21 cellular contexts compared by ENCODE assay signal in the genomic region with DNA sequence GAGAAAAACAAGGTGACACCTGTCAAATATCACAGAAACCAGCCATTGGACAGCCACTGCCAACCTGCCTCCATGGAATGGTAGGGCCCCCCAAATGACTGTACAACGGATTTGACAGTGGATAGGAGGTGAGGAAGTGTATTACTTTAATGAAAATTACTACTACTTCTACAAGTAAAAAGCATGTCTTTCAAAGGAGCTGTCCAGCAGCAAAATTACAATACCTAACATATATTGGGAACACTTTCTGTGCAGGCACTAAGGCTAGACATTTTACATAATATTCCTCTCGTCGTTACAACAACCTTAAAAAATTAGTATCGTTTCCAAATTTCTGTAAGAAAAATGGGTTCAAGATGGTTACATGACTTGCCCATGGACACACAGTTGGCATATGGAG. TPM values are rescaled to one million over a fixed set of nuclear protein-coding genes. Genes with fewer than 3 reads are reported as not detected.
DNase-seq lines count a peak whose midpoint lies in the region; ATAC-seq and TF ChIP-seq lines count a peak whose summit lies in the region.
"Had no signal": no experiment of that assay in that cellular context is flagged by ENCODE, and none has a peak within 500 bp of the region (broad histone marks: within the 10 kb centered on the region; RNA-seq: fewer than 3 reads in every experiment).

No MANE protein-coding gene starts in this region.

- RAD21 ChIA-PET in HCT116 (lab: Charles Lee; ENCODE audit: low non-redundant PET in 1 of 2, low total read pairs in 2 of 2, uncharacterized antibody in 2 of 2, unreplicated experiment in 2 of 2) = no interaction called here

- H3K79me2 ChIP-seq in HCT116 (ENCODE audit: insufficient read depth, low read length) = peaks cover 100% of the 10 kb centered on the region

- H3K27me3 Mint-ChIP-seq in endodermal cell (ENCODE audit: insufficient read depth) = no peaks in the 10 kb centered on the region
- H3K27me3 Mint-ChIP-seq: CD4-positive, alpha-beta memory T cell had no signal

- H3K36me3 ChIP-seq in HCT116 (ENCODE audit: control insufficient read depth in 1 of 2, insufficient read depth in 2 of 2, low read length in 2 of 2) (no peaks in the 10 kb centered on the region), endodermal cell (ENCODE audit: control insufficient read depth, insufficient read depth, low read length) (no peaks in the 10 kb centered on the region), H7 (replicated peaks; ENCODE audit: control insufficient read depth, insufficient read depth, low read length) (no peaks in the 10 kb centered on the region)

- no peak for TF ChIP-seq RAD21 in HCT116 (IDR thresholded peaks at IDR 0.05; ENCODE audit: low read depth)

- CTCF ChIA-PET in HCT116 (lab: Charles Lee) = no interaction called here

- peaks cover 3% of the 10 kb centered on the region for H3K36me3 Mint-ChIP-seq in endodermal cell (ENCODE audit: low read depth)
- H3K36me3 Mint-ChIP-seq: CD4-positive, alpha-beta memory T cell had no signal

- H3K4me1 Mint-ChIP-seq in endodermal cell = peaks cover 31% of the 10 kb centered on the region

- BruUV-seq in HCT116 (replicated peaks; lab: Mats Ljungman, UMichigan) = no TSS peak

- H3K4me1 ChIP-seq in HCT116 (ENCODE audit: control insufficient read depth in 1 of 2, insufficient read depth in 2 of 2, low read length in 2 of 2) (peaks cover 0 to 2% of the 10 kb centered on the region in 2 experiments; a peak in 2 of 4 replicates), endodermal cell (ENCODE audit: control insufficient read depth, insufficient read depth, low read length) (no peaks in the 10 kb centered on the region)
- H3K4me1 ChIP-seq: Caco-2 had no signal

- H3K9me3 Mint-ChIP-seq in endodermal cell = no peaks in the 10 kb centered on the region
- H3K9me3 Mint-ChIP-seq: CD4-positive, alpha-beta memory T cell; H9 had no signal

- H4K20me1 ChIP-seq in HCT116 (ENCODE audit: insufficient read depth) = peaks cover 3% of the 10 kb centered on the region; the same call in 1 of the 2 replicates

- no peak overlapping the region for H3K9ac ChIP-seq in HCT116 (ENCODE audit: low read length)
- no peak overlapping the region for H3K9ac ChIP-seq in endodermal cell (ENCODE audit: extremely low read depth, low read length, poor library complexity, severe bottlenecking)
- H3K9ac ChIP-seq: BLaER1 treated with 17β-estradiol and CSF1 and Interleukin-3, amounts not matched to agents 10 nM and 100 nM had no signal

- DNase-seq in EH (ENCODE audit: low read depth) = peak; percentile 21
- no peak for DNase-seq in HCT116 (ENCODE audit: low read depth, low spot score)
- peak; percentile 33 for DNase-seq in amniotic epithelial cell (ENCODE audit: low read depth)
- peak; percentile 19 for DNase-seq in left kidney (ENCODE audit: low read depth, low spot score)
- no peak for DNase-seq in endodermal cell
- no peak for DNase-seq in mucosa of gallbladder (ENCODE audit: low spot score)
- no peak for DNase-seq in H7
- DNase-seq: Caco-2; CD4-positive, alpha-beta memory T cell; DMS153; GDM1; H9; NCI-H1105 treated with DMSO at 0.1 percent for 48 hours; NCI-H2081; NCI-H2171; NCI-H345; NCI-H524; NCI-H774; NK-92 treated with Interleukin-12 subunit alpha and Interleukin-12 subunit beta, amount 100 ng/mL, for 24 hours had no signal

- H3K9me2 ChIP-seq in HCT116 (ENCODE audit: insufficient read depth) = no peaks in the 10 kb centered on the region

- no peak for ATAC-seq in HCT116
- ATAC-seq: Panc1 had no signal

- H3K4me3 ChIP-seq in HCT116 (replicated peaks in 1 of 2; ENCODE audit: low read depth in 1 of 2, low read length in 2 of 2) (no peak overlapping the region), endodermal cell (ENCODE audit: low read length) (no peak overlapping the region), H7 (ENCODE audit: insufficient read depth, low read depth, low read length) (no peak overlapping the region)
- H3K4me3 ChIP-seq: BLaER1 treated with 17β-estradiol and CSF1 and Interleukin-3, amounts not matched to agents 10 nM and 100 nM had no signal

- no peak for TF ChIP-seq POLR2A in HCT116 (IDR thresholded peaks at IDR 0.05; ENCODE audit: borderline replicate concordance, extremely low read depth, insufficient read depth, insufficient read length)

- no peaks in the 10 kb centered on the region for H3K27me3 ChIP-seq in HCT116 (ENCODE audit: insufficient read depth, low read length)
- no peaks in the 10 kb centered on the region for H3K27me3 ChIP-seq in endodermal cell (ENCODE audit: control insufficient read depth, insufficient read depth, low read length, poor library complexity, severe bottlenecking)
- H3K27me3 ChIP-seq in H7 (ENCODE audit: control insufficient read depth, insufficient read depth, low read length) = no peaks in the 10 kb centered on the region
- H3K27me3 ChIP-seq: BLaER1 treated with 17β-estradiol and CSF1 and Interleukin-3, amounts not matched to agents 10 nM and 100 nM had no signal

- H3K27ac Mint-ChIP-seq in endodermal cell = no peak overlapping the region
- H3K27ac Mint-ChIP-seq: H9 had no signal

- TF ChIP-seq CTCF in HCT116 (IDR thresholded peaks at IDR 0.05 in 2 of 3, conservative IDR thresholded peaks at IDR 0.05 in 1 of 3; ENCODE audit: borderline replicate concordance in 1 of 3, insufficient read depth in 1 of 3, low read depth in 2 of 3, low read length in 2 of 3) = no peak
- TF ChIP-seq CTCF in endodermal cell (conservative IDR thresholded peaks at IDR 0.05) = no peak

- POLR2A ChIA-PET in HCT116 (lab: Charles Lee) = no interaction called here

- WGBS in endodermal cell (ENCODE audit: insufficient coverage in 1 of 2, insufficient read length in 1 of 2), 2 experiments = 95 to 100% methylated on average over 3 of the region's 4 CpGs

- no peak overlapping the region for H3K4me3 Mint-ChIP-seq in endodermal cell
- H3K4me3 Mint-ChIP-seq: CD4-positive, alpha-beta memory T cell; H9 had no signal

- H2AFZ ChIP-seq in HCT116 (ENCODE audit: low read depth, low read length, poor library complexity, severe bottlenecking) = no peak overlapping the region

- H3K4me2 ChIP-seq in HCT116 (ENCODE audit: low read length) = no peak overlapping the region
- H3K4me2 ChIP-seq: BLaER1 treated with 17β-estradiol and CSF1 and Interleukin-3, amounts not matched to agents 10 nM and 100 nM had no signal

- intact Hi-C loops in HCT116 (cut with micrococcal nuclease) = no loop called here

- H3K27ac ChIP-seq in HCT116 (ENCODE audit: low read depth, low read length) = no peak overlapping the region
- no peak overlapping the region for H3K27ac ChIP-seq in endodermal cell (ENCODE audit: low read depth, low read length)
- H3K27ac ChIP-seq: BLaER1 treated with 17β-estradiol and CSF1 and Interleukin-3, amounts not matched to agents 10 nM and 100 nM had no signal

- H3K9me3 ChIP-seq in HCT116 (ENCODE audit: control insufficient read depth in 1 of 2, insufficient read depth in 1 of 2, low read depth in 1 of 2, low read length in 2 of 2) (no peaks in the 10 kb centered on the region), endodermal cell (ENCODE audit: control insufficient read depth, low read length) (no peaks in the 10 kb centered on the region)
- H3K9me3 ChIP-seq: Caco-2 had no signal

TF ChIP-seq in HCT116, 20 proteins besides CTCF, POLR2A, EP300 and RAD21:
- TF ChIP-seq EGR1 (IDR thresholded peaks at IDR 0.05; ENCODE audit: low read depth) = no peak
- TF ChIP-seq, protein P1, sequence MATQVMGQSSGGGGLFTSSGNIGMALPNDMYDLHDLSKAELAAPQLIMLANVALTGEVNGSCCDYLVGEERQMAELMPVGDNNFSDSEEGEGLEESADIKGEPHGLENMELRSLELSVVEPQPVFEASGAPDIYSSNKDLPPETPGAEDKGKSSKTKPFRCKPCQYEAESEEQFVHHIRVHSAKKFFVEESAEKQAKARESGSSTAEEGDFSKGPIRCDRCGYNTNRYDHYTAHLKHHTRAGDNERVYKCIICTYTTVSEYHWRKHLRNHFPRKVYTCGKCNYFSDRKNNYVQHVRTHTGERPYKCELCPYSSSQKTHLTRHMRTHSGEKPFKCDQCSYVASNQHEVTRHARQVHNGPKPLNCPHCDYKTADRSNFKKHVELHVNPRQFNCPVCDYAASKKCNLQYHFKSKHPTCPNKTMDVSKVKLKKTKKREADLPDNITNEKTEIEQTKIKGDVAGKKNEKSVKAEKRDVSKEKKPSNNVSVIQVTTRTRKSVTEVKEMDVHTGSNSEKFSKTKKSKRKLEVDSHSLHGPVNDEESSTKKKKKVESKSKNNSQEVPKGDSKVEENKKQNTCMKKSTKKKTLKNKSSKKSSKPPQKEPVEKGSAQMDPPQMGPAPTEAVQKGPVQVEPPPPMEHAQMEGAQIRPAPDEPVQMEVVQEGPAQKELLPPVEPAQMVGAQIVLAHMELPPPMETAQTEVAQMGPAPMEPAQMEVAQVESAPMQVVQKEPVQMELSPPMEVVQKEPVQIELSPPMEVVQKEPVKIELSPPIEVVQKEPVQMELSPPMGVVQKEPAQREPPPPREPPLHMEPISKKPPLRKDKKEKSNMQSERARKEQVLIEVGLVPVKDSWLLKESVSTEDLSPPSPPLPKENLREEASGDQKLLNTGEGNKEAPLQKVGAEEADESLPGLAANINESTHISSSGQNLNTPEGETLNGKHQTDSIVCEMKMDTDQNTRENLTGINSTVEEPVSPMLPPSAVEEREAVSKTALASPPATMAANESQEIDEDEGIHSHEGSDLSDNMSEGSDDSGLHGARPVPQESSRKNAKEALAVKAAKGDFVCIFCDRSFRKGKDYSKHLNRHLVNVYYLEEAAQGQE (IDR thresholded peaks at IDR 0.05; ENCODE audit: low read depth) = peak; percentile 51

RNA-seq across cellular contexts. Expression of a gene that starts 14.9 kb away (rescaled TPM):
- total RNA-seq in HCT116 (2021; ENCODE audit: unreplicated experiment) (133 TPM), endodermal cell (10 to 100 TPM; 36.6 to 39.2 TPM), mucosa of gallbladder (24.6 TPM)
- polyA plus RNA-seq in HCT116 (2012) = 34.1 and 53.4 TPM in 2 replicates
- polyA plus RNA-seq in endodermal cell (2013, experiment 1 of 2) = 20.9 TPM
- 20.5 TPM for polyA plus RNA-seq in endodermal cell (2013, experiment 2 of 2)
- total RNA-seq in H7 (2014; rRNA removed; shearing (Covaris generic)) = 31.4 and 41.3 TPM in 2 replicates

Comparison
In these comparisons a context has a peak if more than half of its experiments do, and no peak if none do; other contexts are left out.
1. DNase-seq: peak in EH (single experiment), amniotic epithelial cell (single experiment) and left kidney (single experiment); none in HCT116 (single experiment), endodermal cell (single experiment), mucosa of gallbladder (single experiment) and H7 (single experiment).